ENCODE assay signal across 9 cellular contexts in genomic region chr6:12637960-12638641, GRCh38.
DNase-seq lines count a peak whose midpoint lies in the region; ATAC-seq and TF ChIP-seq lines count a peak whose summit lies in the region.
"Had no signal": no experiment of that assay in that cellular context is flagged by ENCODE, and none has a peak within 500 bp of the region (broad histone marks: within the 10 kb centered on the region; RNA-seq: fewer than 3 reads in every experiment).

No MANE protein-coding gene starts in this region.

- peaks cover 13% of the 10 kb centered on the region for H3K9me3 Mint-ChIP-seq in activated naive CD8-positive, alpha-beta T cell treated with anti-CD3 and anti-CD28 coated beads for 36 hours

- H3K27ac ChIP-seq in 22Rv1 (no peak overlapping the region), right cardiac atrium (ENCODE audit: low read length) (no peak overlapping the region), smooth muscle cell (ENCODE audit: low read depth) (no peak overlapping the region)

- TF ChIP-seq CTCF in 22Rv1 (IDR thresholded peaks at IDR 0.05) (peak; percentile 89), GM10266 (IDR thresholded peaks at IDR 0.05; ENCODE audit: control insufficient read depth, insufficient read depth, low read depth, missing control alignments) (peak; percentile 78), smooth muscle cell (IDR thresholded peaks at IDR 0.05; ENCODE audit: borderline replicate concordance, insufficient read depth, poor library complexity, severe bottlenecking) (peak; percentile 63)

- no peaks in the 10 kb centered on the region for H4K20me1 ChIP-seq in smooth muscle cell (ENCODE audit: low read depth)

- H2AFZ ChIP-seq in smooth muscle cell (ENCODE audit: low read depth), result no peak overlapping the region

- DNase-seq in GM10266 (ENCODE audit: extremely low spot score) (peak; percentile 22), NOMO-1 treated with dmso at 0.1 percent for 144 hours (lab: John Stamatoyannopoulos, UW; ENCODE audit: unreplicated experiment) (peak; percentile 33), right cardiac atrium (peak; percentile 15 to 70 (median 66)), smooth muscle cell (lab: John Stamatoyannopoulos, UW; ENCODE audit: unreplicated experiment) (no peak)
- peak; percentile 49 for DNase-seq in activated naive CD8-positive, alpha-beta T cell treated with anti-CD3 and anti-CD28 coated beads for 36 hours

- no peaks in the 10 kb centered on the region for H3F3A ChIP-seq in smooth muscle cell (ENCODE audit: low read depth)

- H3K27me3 Mint-ChIP-seq in activated naive CD8-positive, alpha-beta T cell treated with anti-CD3 and anti-CD28 coated beads for 36 hours, result peaks cover 35% of the 10 kb centered on the region

- no peaks in the 10 kb centered on the region for H3K79me2 ChIP-seq in smooth muscle cell (ENCODE audit: low read depth)

- H3K4me3 ChIP-seq in right cardiac atrium (ENCODE audit: low read length), result no peak overlapping the region
- H3K4me3 ChIP-seq in smooth muscle cell, result no peak overlapping the region

- intact Hi-C loops in right cardiac atrium (cut with DNase I), result loop anchor here in 2 of 4 donors (5.0 to 10.0 kb wide), 2 partner anchors 254 to 257 kb away; no protein-coding TSS in a partner anchor

- H3K4me3 Mint-ChIP-seq in activated naive CD8-positive, alpha-beta T cell treated with anti-CD3 and anti-CD28 coated beads for 36 hours, result no peak overlapping the region
- H3K4me3 Mint-ChIP-seq: naive thymus-derived CD8-positive, alpha-beta T cell had no signal

- no peak overlapping the region for H3K27ac Mint-ChIP-seq in activated naive CD8-positive, alpha-beta T cell treated with anti-CD3 and anti-CD28 coated beads for 36 hours
- H3K27ac Mint-ChIP-seq: naive thymus-derived CD8-positive, alpha-beta T cell had no signal

- no peak overlapping the region for H3K9ac ChIP-seq in smooth muscle cell (ENCODE audit: low read depth)

- H3K4me1 ChIP-seq in right cardiac atrium (ENCODE audit: control insufficient read depth, insufficient read depth, low read length) (no peaks in the 10 kb centered on the region), smooth muscle cell (ENCODE audit: low read depth) (no peaks in the 10 kb centered on the region)

- H3K36me3 Mint-ChIP-seq in activated naive CD8-positive, alpha-beta T cell treated with anti-CD3 and anti-CD28 coated beads for 36 hours, result no peaks in the 10 kb centered on the region

- peaks cover 6% of the 10 kb centered on the region for H3K4me1 Mint-ChIP-seq in activated naive CD8-positive, alpha-beta T cell treated with anti-CD3 and anti-CD28 coated beads for 36 hours

- peak overlapping the region; percentile 0 for H3K4me2 ChIP-seq in smooth muscle cell

- WGBS in right cardiac atrium, result 46% methylated on average over 7 of the region's 7 CpGs
- WGBS in smooth muscle cell (ENCODE audit: low lambda C conversion rate), result 22% methylated on average over 7 of the region's 7 CpGs

- ATAC-seq in HG03175 (IDR thresholded peaks at IDR 0.05; ENCODE audit: unreplicated experiment), result peak; percentile 72
- ATAC-seq in right cardiac atrium, result peak; percentile 57 to 66
- ATAC-seq in HG03457 (IDR thresholded peaks at IDR 0.05; ENCODE audit: unreplicated experiment), result no peak
- ATAC-seq: naive thymus-derived CD8-positive, alpha-beta T cell had no signal

- H3K9me3 ChIP-seq in right cardiac atrium (ENCODE audit: control insufficient read depth, low read length) (no peaks in the 10 kb centered on the region), smooth muscle cell (replicated peaks; ENCODE audit: low read depth) (no peaks in the 10 kb centered on the region)

- H3K36me3 ChIP-seq in smooth muscle cell (ENCODE audit: low read depth), result no peaks in the 10 kb centered on the region

- H3K27me3 ChIP-seq in right cardiac atrium (ENCODE audit: control insufficient read depth, insufficient read depth) (no peaks in the 10 kb centered on the region), smooth muscle cell (ENCODE audit: low read depth) (no peaks in the 10 kb centered on the region)
